In the genomic region with DNA sequence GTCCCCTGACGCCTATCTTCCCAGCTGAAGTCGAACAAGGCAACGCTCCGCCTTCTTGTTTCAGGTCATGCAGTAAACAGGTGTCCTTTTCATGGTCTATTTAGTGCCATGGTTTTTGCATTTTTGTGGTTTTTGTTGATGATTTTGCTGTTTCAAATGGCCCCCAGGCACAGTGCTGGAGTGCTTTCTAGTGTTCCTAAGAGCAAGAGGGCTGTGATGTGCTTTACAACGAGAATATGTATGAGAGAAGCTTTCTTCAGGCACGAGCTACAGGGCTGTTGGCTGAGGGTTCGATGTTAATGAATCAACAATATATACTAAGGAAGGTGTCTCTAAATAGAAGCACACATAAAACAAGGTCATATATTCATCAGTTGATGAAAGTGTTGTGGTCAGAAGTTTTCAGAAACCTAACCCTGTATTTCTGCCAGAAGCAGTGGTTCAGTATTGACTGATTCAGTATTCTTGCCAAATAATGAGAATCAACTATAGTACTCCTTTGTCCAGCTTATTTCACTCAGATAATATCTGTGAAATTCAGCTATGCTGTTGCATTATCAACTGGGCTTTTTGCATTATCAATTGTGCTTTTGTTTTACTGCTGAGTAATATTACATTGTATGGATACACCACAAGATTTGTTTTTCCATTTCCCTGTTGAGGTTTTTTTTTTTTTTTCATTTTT, we compare ENCODE assay signal across 8 cellular contexts. TPM values are rescaled to one million over a fixed set of nuclear protein-coding genes. Genes with fewer than 3 reads are reported as not detected.
DNase-seq lines count a peak whose midpoint lies in the region; ATAC-seq, FAIRE-seq and TF ChIP-seq lines count a peak whose summit lies in the region.

No MANE protein-coding gene starts in this region.

- peaks cover 94% of the 10 kb centered on the region for H3K79me2 ChIP-seq in HCT116 (ENCODE audit: insufficient read depth, low read length)

- H3K4me1 ChIP-seq in HCT116 (ENCODE audit: control insufficient read depth in 1 of 2, insufficient read depth in 2 of 2, low read length in 2 of 2): no peaks in the 10 kb centered on the region; a peak in 1 of 4 replicates

- TF ChIP-seq CTCF in HCT116 (IDR thresholded peaks at IDR 0.05 in 2 of 3, conservative IDR thresholded peaks at IDR 0.05 in 1 of 3; ENCODE audit: borderline replicate concordance in 1 of 3, insufficient read depth in 1 of 3, low read depth in 2 of 3, low read length in 2 of 3): no peak

- no peak for DNase-seq in HCT116 (ENCODE audit: low read depth, low spot score)
- peak; percentile 61 for DNase-seq in NCI-H1105 treated with DMSO at 0.1 percent for 48 hours (lab: John Stamatoyannopoulos, UW)
- no peak for DNase-seq in hippocampal formation (lab: John Stamatoyannopoulos, UW)
- no peak for DNase-seq in stimulated activated CD4-positive, alpha-beta T cell treated with anti-CD3 and anti-CD28 coated beads, Interleukin-4, amount 100 ng/mL, for 4 hours
- no peak for DNase-seq in AG08395 (ENCODE audit: low spot score)

- CTCF ChIA-PET in HCT116 (lab: Charles Lee): interaction anchor here (0.7 kb wide), 1 partner anchor 53 kb away, joined by 3 read pairs; no protein-coding TSS in a partner anchor

- no peak overlapping the region for H3K27ac ChIP-seq in HCT116 (ENCODE audit: low read depth, low read length)

- H3K9me3 ChIP-seq in HCT116 (ENCODE audit: control insufficient read depth in 1 of 2, insufficient read depth in 1 of 2, low read depth in 1 of 2, low read length in 2 of 2): no peaks in the 10 kb centered on the region

- H2AFZ ChIP-seq in HCT116 (ENCODE audit: low read depth, low read length, poor library complexity, severe bottlenecking): no peak overlapping the region

- intact Hi-C loops in HCT116 (cut with micrococcal nuclease): no loop called here

- H3K4me3 ChIP-seq in HCT116 (replicated peaks in 1 of 2; ENCODE audit: low read depth in 1 of 2, low read length in 2 of 2): no peak overlapping the region

- peaks cover 10% of the 10 kb centered on the region; the same call in 1 of the 2 replicates for H4K20me1 ChIP-seq in HCT116 (ENCODE audit: insufficient read depth)

- no peak for TF ChIP-seq POLR2A in HCT116 (IDR thresholded peaks at IDR 0.05; ENCODE audit: borderline replicate concordance, extremely low read depth, insufficient read depth, insufficient read length)

- no peak for TF ChIP-seq RAD21 in HCT116 (IDR thresholded peaks at IDR 0.05; ENCODE audit: low read depth)

- no peak overlapping the region for H3K4me2 ChIP-seq in HCT116 (ENCODE audit: low read length)

- TSS peak; percentile 11 for BruUV-seq in HCT116 (replicated peaks; lab: Mats Ljungman, UMichigan)

- FAIRE-seq in islet of Langerhans (lab: Jason Lieb, UNC): peak; percentile 88

- H3K9ac ChIP-seq in HCT116 (ENCODE audit: low read length): no peak overlapping the region

- 0 out of 4 replicates have a peak, but pooled peaks cover 0 to 4% of the 10 kb centered on the region in 2 experiments for H3K36me3 ChIP-seq in HCT116 (ENCODE audit: control insufficient read depth in 1 of 2, insufficient read depth in 2 of 2, low read length in 2 of 2)

- ATAC-seq in GM18511 (IDR thresholded peaks at IDR 0.05; ENCODE audit: unreplicated experiment): peak; percentile 83
- no peak for ATAC-seq in HCT116
- no peak for ATAC-seq in activated CD4-positive, CD25-positive, alpha-beta regulatory T cell treated with anti-CD3 and anti-CD28 coated beads, Interleukin-2, amount 50 U/mL, for 24 hours

- H3K9me2 ChIP-seq in HCT116 (ENCODE audit: insufficient read depth): no peaks in the 10 kb centered on the region

- no peaks in the 10 kb centered on the region for H3K27me3 ChIP-seq in HCT116 (ENCODE audit: insufficient read depth, low read length)

- POLR2A ChIA-PET in HCT116 (lab: Charles Lee): no interaction called here

- RAD21 ChIA-PET in HCT116 (lab: Charles Lee; ENCODE audit: low non-redundant PET in 1 of 2, low total read pairs in 2 of 2, uncharacterized antibody in 2 of 2, unreplicated experiment in 2 of 2): no interaction called here

TF ChIP-seq in HCT116, 20 proteins besides CTCF, POLR2A, EP300 and RAD21:
- TF ChIP-seq, protein P1, sequence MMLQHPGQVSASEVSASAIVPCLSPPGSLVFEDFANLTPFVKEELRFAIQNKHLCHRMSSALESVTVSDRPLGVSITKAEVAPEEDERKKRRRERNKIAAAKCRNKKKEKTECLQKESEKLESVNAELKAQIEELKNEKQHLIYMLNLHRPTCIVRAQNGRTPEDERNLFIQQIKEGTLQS (IDR thresholded peaks at IDR 0.05): no peak

RNA-seq across cellular contexts. Expression of a gene that starts 18.5 kb away (rescaled TPM):
- total RNA-seq in HCT116 (2021; ENCODE audit: unreplicated experiment): 40.8 TPM
- polyA plus RNA-seq in HCT116 (2012): 18.7 and 23.4 TPM in 2 replicates
